Comparison of ENCODE assay signal across 8 cellular contexts in the genomic region with DNA sequence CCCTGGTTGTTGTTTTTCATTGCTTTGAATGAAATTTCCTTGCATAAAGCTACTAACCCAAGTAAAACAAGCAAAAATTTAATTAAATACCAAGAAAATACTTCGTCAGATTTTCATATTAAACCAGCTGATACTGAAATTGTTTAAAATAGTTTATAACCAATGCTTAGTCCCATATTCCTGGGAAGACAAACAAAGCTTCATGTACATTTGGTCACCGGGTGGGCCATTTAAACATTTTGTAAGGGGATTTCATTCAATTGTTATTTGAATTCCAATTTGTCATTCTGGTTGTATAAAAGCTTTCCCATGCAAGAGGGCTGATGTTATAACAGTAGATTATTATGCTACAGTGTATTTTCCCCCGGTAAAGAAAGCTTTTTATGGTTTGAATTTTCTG. TPM values are rescaled to one million over a fixed set of nuclear protein-coding genes. Genes with fewer than 3 reads are reported as not detected.
DNase-seq lines count a peak whose midpoint lies in the region; ATAC-seq and TF ChIP-seq lines count a peak whose summit lies in the region.

No MANE protein-coding gene starts in this region.

- no peak for DNase-seq in T-helper 2 cell treated with Interferon-gamma antibody and Interleukin-4, amounts not matched to agents 5 μg/mL and 100 μg/mL, for 36 hours (ENCODE audit: low spot score)
- DNase-seq in T-helper 2 cell (no peak), WERI-Rb-1 (no peak), spleen (no peak), GM19238 (ENCODE audit: insufficient read length, low spot score) (no peak)

- H3K36me3 ChIP-seq in WERI-Rb-1 (peaks cover 14% of the 10 kb centered on the region), gastroesophageal sphincter (peaks cover 0 to 14% of the 10 kb centered on the region in 2 donors), spleen (peaks cover 0 to 13% (median 11%) of the 10 kb centered on the region in 6 donors)

- TF ChIP-seq POLR2A in gastroesophageal sphincter (IDR thresholded peaks at IDR 0.05) (no peak), spleen (IDR thresholded peaks at IDR 0.05) (no peak)

- no peak for ATAC-seq in gastroesophageal sphincter
- no peak for ATAC-seq in GM21447 (IDR thresholded peaks at IDR 0.05; ENCODE audit: unreplicated experiment)
- no peak for ATAC-seq in GM18867 (IDR thresholded peaks at IDR 0.05; ENCODE audit: unreplicated experiment)

- H3K36me3 Mint-ChIP-seq in T-helper 2 cell treated with Interferon-gamma antibody and Interleukin-4, amounts not matched to agents 5 μg/mL and 100 μg/mL, for 36 hours (ENCODE audit: low read depth), result peaks cover 8% of the 10 kb centered on the region

- peaks cover 18% of the 10 kb centered on the region for H3K4me1 Mint-ChIP-seq in T-helper 2 cell treated with Interferon-gamma antibody and Interleukin-4, amounts not matched to agents 5 μg/mL and 100 μg/mL, for 36 hours (ENCODE audit: low read depth)

- H3K9me3 ChIP-seq in WERI-Rb-1 (ENCODE audit: severe bottlenecking), result no peaks in the 10 kb centered on the region
- no peaks in the 10 kb centered on the region for H3K9me3 ChIP-seq in gastroesophageal sphincter
- H3K9me3 ChIP-seq in spleen, result no peaks in the 10 kb centered on the region

- 81 to 85% methylated on average over 3 of the region's 3 CpGs for WGBS in gastroesophageal sphincter (ENCODE audit: low coverage in 1 of 2), 2 donors
- 94 to 97% (median 97%) methylated on average over 3 of the region's 3 CpGs for WGBS in spleen, 5 donors

- H3K27ac ChIP-seq in WERI-Rb-1 (peak overlapping the region; percentile 84), gastroesophageal sphincter (peak overlapping the region in 3 of 4 donors; percentile 67 to 79 (median 69)), spleen (peak overlapping the region in 7 of 8 donors; percentile 24 to 80 (median 69))

- intact Hi-C loops in spleen (cut with DNase I; ENCODE audit: low total_unique reads), result no loop called here

- peak overlapping the region; percentile 82 for H3K27ac Mint-ChIP-seq in T-helper 2 cell treated with Interferon-gamma antibody and Interleukin-4, amounts not matched to agents 5 μg/mL and 100 μg/mL, for 36 hours

- H3K4me3 Mint-ChIP-seq in T-helper 2 cell treated with Interferon-gamma antibody and Interleukin-4, amounts not matched to agents 5 μg/mL and 100 μg/mL, for 36 hours, result peak overlapping the region; percentile 98

- H3K27me3 Mint-ChIP-seq in T-helper 2 cell treated with Interferon-gamma antibody and Interleukin-4, amounts not matched to agents 5 μg/mL and 100 μg/mL, for 36 hours (ENCODE audit: low read depth), result no peaks in the 10 kb centered on the region

- no peak for TF ChIP-seq EP300 in gastroesophageal sphincter (IDR thresholded peaks at IDR 0.05)

- H3K4me3 ChIP-seq in WERI-Rb-1 (ENCODE audit: low read depth, low read length), result peak overlapping the region; percentile 88
- H3K4me3 ChIP-seq in gastroesophageal sphincter, result peak overlapping the region in 1 of 2 donors; percentile 53
- H3K4me3 ChIP-seq in spleen, result peak overlapping the region in 3 of 8 donors; percentile 72 to 84 (median 75)

- no peaks in the 10 kb centered on the region for H3K27me3 ChIP-seq in WERI-Rb-1 (ENCODE audit: insufficient read depth, low read depth, severe bottlenecking)
- peaks cover 4% of the 10 kb centered on the region for H3K27me3 ChIP-seq in gastroesophageal sphincter
- H3K27me3 ChIP-seq in spleen (replicated peaks in 1 of 7), result peaks cover 0 to 2% (median 0%) of the 10 kb centered on the region in 7 donors

- H3K4me1 ChIP-seq in gastroesophageal sphincter, result peaks cover 0 to 18% (median 6%) of the 10 kb centered on the region in 3 donors
- H3K4me1 ChIP-seq in spleen, result peaks cover 7 to 31% (median 18%) of the 10 kb centered on the region in 6 donors

- H3K9me3 Mint-ChIP-seq in T-helper 2 cell treated with Interferon-gamma antibody and Interleukin-4, amounts not matched to agents 5 μg/mL and 100 μg/mL, for 36 hours, result no peaks in the 10 kb centered on the region

- TF ChIP-seq CTCF in WERI-Rb-1 (IDR thresholded peaks at IDR 0.05; ENCODE audit: low read depth, low read length), result no peak
- TF ChIP-seq CTCF in gastroesophageal sphincter (IDR thresholded peaks at IDR 0.05), result no peak
- no peak for TF ChIP-seq CTCF in spleen (IDR thresholded peaks at IDR 0.05 in 8 of 11, conservative IDR thresholded peaks at IDR 0.05 in 3 of 11)

RNA-seq across cellular contexts. Expression of a gene that starts 0.6 kb away (rescaled TPM):
- total RNA-seq in gastroesophageal sphincter (10 to 100 TPM; 14.9 to 27.0 (median 21.2) TPM), spleen (10 to 100 TPM in 5 of 7 donors, 1 to 10 TPM in 2; 7.3 to 13.4 (median 10.9) TPM)
- polyA plus RNA-seq in spleen, result 1 to 10 TPM; 2.8 to 5.5 (median 4.1) TPM

RNA-seq across cellular contexts. Expression of a gene that starts 10.1 kb away (rescaled TPM):
- total RNA-seq in gastroesophageal sphincter (10 to 100 TPM; 18.6 to 27.5 (median 20.2) TPM), spleen (10 to 100 TPM; 42.8 to 67.5 (median 56.9) TPM)
- polyA plus RNA-seq in spleen, result 10 to 100 TPM in 2 of 3 donors, 1 to 10 TPM in 1; 7.2 to 16.1 (median 10.0) TPM

RNA-seq across cellular contexts. Expression of a gene that starts 30.4 kb away (rescaled TPM):
- 10 to 100 TPM in 3 of 4 donors, 1 to 10 TPM in 1; 8.7 to 16.4 (median 13.1) TPM for total RNA-seq in gastroesophageal sphincter
- 10 to 100 TPM in 1 of 7 donors, 1 to 10 TPM in 6; 6.9 to 12.0 (median 7.4) TPM for total RNA-seq in spleen
- polyA plus RNA-seq in spleen, result 1 to 10 TPM; 6.7 to 9.5 (median 8.2) TPM

RNA-seq across cellular contexts. Expression of a gene that starts 30.8 kb away (rescaled TPM):
- 1 to 10 TPM; 1.4 to 2.3 (median 2.0) TPM for total RNA-seq in gastroesophageal sphincter
- total RNA-seq in spleen, result 1 to 10 TPM; 1.4 to 4.1 (median 2.8) TPM
- polyA plus RNA-seq in spleen, result 1 to 10 TPM; 1.5 to 2.2 (median 2.0) TPM
